Comparison of ENCODE assay signal across 8 cellular contexts in the genomic region with DNA sequence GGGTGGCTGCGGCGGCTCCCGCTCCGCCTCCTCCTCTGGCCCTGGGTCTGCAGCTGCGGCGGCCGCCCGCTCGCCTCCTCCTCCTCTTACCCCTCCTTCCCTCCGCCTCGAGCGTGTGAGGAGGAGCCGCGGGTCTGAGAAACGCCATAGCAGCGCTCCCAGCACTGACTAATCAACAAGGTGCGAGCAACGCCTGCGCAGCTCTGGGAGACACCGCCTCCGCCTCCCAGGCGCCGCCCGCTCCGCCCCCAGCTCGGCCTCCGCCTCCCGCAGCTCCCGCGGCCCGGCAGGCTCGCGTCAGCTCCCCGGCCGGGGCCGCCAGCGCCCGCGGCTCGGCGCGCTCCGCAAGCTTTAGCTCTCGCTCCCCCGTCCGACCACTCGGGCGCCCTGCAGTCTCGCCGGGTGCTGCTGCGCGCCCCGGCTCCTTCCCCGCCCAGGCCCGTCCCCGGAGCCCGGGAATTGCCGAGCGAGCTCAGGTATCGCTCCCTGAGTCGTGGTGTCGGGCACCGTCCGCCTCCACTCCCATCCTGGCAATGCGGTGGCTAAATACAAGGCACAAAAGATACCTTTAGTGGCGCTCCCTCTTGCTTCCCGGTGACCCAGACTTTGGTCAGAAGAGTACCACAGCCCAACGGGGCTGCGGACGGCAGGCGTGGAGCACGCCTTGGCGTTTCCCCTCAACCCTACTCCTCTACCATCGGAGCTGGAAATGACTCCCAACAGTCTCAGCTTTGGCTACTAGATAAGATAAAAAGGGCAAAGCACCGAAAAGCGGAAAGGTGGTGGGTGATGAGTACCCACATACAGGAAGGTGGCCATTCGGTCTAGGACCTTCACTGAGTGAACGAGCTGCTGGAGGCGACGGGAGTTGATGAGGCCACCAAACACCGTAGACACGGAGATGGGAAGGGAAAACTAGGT. TPM values are rescaled to one million over a fixed set of nuclear protein-coding genes. Genes with fewer than 3 reads are reported as not detected.
DNase-seq lines count a peak whose midpoint lies in the region; ATAC-seq and TF ChIP-seq lines count a peak whose summit lies in the region.

GAREM1 (minus strand) TSS at position 170 of the 921 bp plus-strand sequence. CDS start 454 bp downstream, outside the sequence.

- peak; percentile 33 to 96 (median 91) for DNase-seq in C1 segment of cervical spinal cord (lab: John Stamatoyannopoulos, UW)
- peak; percentile 88 for DNase-seq in NCI-H526 treated with DMSO at 0.1 percent for 48 hours (lab: John Stamatoyannopoulos, UW)
- peak; percentile 70 to 72 for DNase-seq in activated CD4-positive, alpha-beta T cell treated with anti-CD3 and anti-CD28 coated beads, Interleukin-2, amount 50 U/mL, for 4 hours
- DNase-seq in dermis blood vessel endothelial cell: peak; percentile 96
- peak; percentile 62 for DNase-seq in stimulated activated CD4-positive, alpha-beta T cell treated with anti-CD3 and anti-CD28 coated beads, Interleukin-4, amount 100 ng/mL, for 24 hours

- H3K27ac ChIP-seq in liver (ENCODE audit: low read depth in 1 of 2, low read length in 2 of 2): peak within 1 kb of the TSS; percentile 82 to 90

- TF ChIP-seq RAD21 in liver (IDR thresholded peaks at IDR 0.05): peak; percentile 74 to 77

- no peaks in the 10 kb centered on the region for H3K36me3 ChIP-seq in liver (ENCODE audit: control insufficient read depth in 4 of 4, insufficient read depth in 3 of 4, low read depth in 1 of 4, low read length in 3 of 4)

- ATAC-seq in GM19351 (IDR thresholded peaks at IDR 0.05; ENCODE audit: unreplicated experiment) (peak; percentile 94), HG03520 (IDR thresholded peaks at IDR 0.05; ENCODE audit: unreplicated experiment) (peak; percentile 93)

- H3K4me3 ChIP-seq in liver (ENCODE audit: low read depth in 1 of 3, low read length in 3 of 3): peak within 1 kb of the TSS; percentile 67 to 97 (median 91)

- under 1% methylated on average over 82 of the region's 82 CpGs for WGBS in liver

- TF ChIP-seq CTCF in liver (IDR thresholded peaks at IDR 0.05; ENCODE audit: low read depth, low read length, missing input control): peak; percentile 83

- no peaks in the 10 kb centered on the region for H3K9me3 ChIP-seq in liver (ENCODE audit: control insufficient read depth in 4 of 4, low read length in 3 of 4)

- peaks cover 0 to 19% (median 15%) of the 10 kb centered on the region in 4 donors for H3K4me1 ChIP-seq in liver (ENCODE audit: control insufficient read depth in 4 of 4, insufficient read depth in 4 of 4, low read length in 3 of 4)

- no peaks in the 10 kb centered on the region for H3K27me3 ChIP-seq in liver (ENCODE audit: control insufficient read depth in 4 of 4, insufficient read depth in 4 of 4, low read length in 3 of 4)

- peak within 1 kb of the TSS; percentile 43 to 89 for H3K9ac ChIP-seq in liver (ENCODE audit: low read depth in 1 of 2, low read length in 2 of 2)

TF ChIP-seq in liver, 16 proteins besides CTCF, POLR2A, EP300 and RAD21:
- no peak for TF ChIP-seq MAX (IDR thresholded peaks at IDR 0.05)
- no peak for TF ChIP-seq HNF4A (conservative IDR thresholded peaks at IDR 0.05)
- no peak for TF ChIP-seq JUND (IDR thresholded peaks at IDR 0.05)
- no peak for TF ChIP-seq NR2F2 (IDR thresholded peaks at IDR 0.05)
- TF ChIP-seq HNF4G (IDR thresholded peaks at IDR 0.05): no peak
- TF ChIP-seq REST (IDR thresholded peaks at IDR 0.05): peak; percentile 82
- TF ChIP-seq TAF1 (conservative IDR thresholded peaks at IDR 0.05): peak; percentile 85
- TF ChIP-seq GABPA (IDR thresholded peaks at IDR 0.05 in 1 of 2, conservative IDR thresholded peaks at IDR 0.05 in 1 of 2): no peak
- TF ChIP-seq RXRA (IDR thresholded peaks at IDR 0.05): peak in 1 of 2 donors; percentile 6
- no peak for TF ChIP-seq ZBTB33 (IDR thresholded peaks at IDR 0.05)
- no peak for TF ChIP-seq FOXA2 (IDR thresholded peaks at IDR 0.05)
- TF ChIP-seq FOXA1 (IDR thresholded peaks at IDR 0.05): peak; percentile 10
- peak; percentile 81 for TF ChIP-seq YY1 (IDR thresholded peaks at IDR 0.05)
- no peak for TF ChIP-seq SP1 (IDR thresholded peaks at IDR 0.05)
- TF ChIP-seq EGR1 (IDR thresholded peaks at IDR 0.05; ENCODE audit: low read depth in 2 of 2): peak in 1 of 2 donors; percentile 46
- no peak for TF ChIP-seq ATF3 (IDR thresholded peaks at IDR 0.05)

RNA-seq across cellular contexts. Expression of gene GAREM1, which starts in this region (rescaled TPM):
- 0.28 and 1.4 TPM in 2 replicates for total RNA-seq in dermis blood vessel endothelial cell
- total RNA-seq in liver: 1 to 10 TPM; 1.7 to 7.5 TPM
- 1 to 10 TPM; 1.5 to 2.3 TPM for polyA plus RNA-seq in liver

Comparison
In these comparisons a context has a peak if more than half of its experiments do, and no peak if none do; other contexts are left out.
1. Peak in every context shown above with its lines: DNase-seq, ATAC-seq, H3K4me3 ChIP-seq and H3K27ac ChIP-seq.